16 cellular contexts compared by ENCODE assay signal in genomic region chr7:134732739-134733138, GRCh38. TPM values are rescaled to one million over a fixed set of nuclear protein-coding genes. Genes with fewer than 3 reads are reported as not detected.
DNase-seq lines count a peak whose midpoint lies in the region; ATAC-seq and TF ChIP-seq lines count a peak whose summit lies in the region.
"Had no signal": no experiment of that assay in that cellular context is flagged by ENCODE, and none has a peak within 500 bp of the region (broad histone marks: within the 10 kb centered on the region; RNA-seq: fewer than 3 reads in every experiment).

No MANE protein-coding gene starts in this region.

- no peak for TF ChIP-seq POLR2A in uterus (IDR thresholded peaks at IDR 0.05)

- H3K27me3 Mint-ChIP-seq in nephron progenitor cell (ENCODE audit: low read depth, poor library complexity): peaks cover 3% of the 10 kb centered on the region

- H3K4me1 ChIP-seq in right atrium auricular region (peaks cover 0 to 33% of the 10 kb centered on the region in 2 donors), uterus (peaks cover 13 to 16% of the 10 kb centered on the region in 2 donors)
- H3K4me1 ChIP-seq: SJCRH30 had no signal

- DNase-seq in left ventricle myocardium superior: peak; percentile 26
- DNase-seq in right atrium auricular region (ENCODE audit: low spot score): no peak
- peak; percentile 83 for DNase-seq in NCI-H2227 treated with DMSO at 0.1 percent for 48 hours (lab: John Stamatoyannopoulos, UW)
- DNase-seq in nephron progenitor cell: no peak
- DNase-seq in uterus: peak in 1 of 2 donors; percentile 43
- DNase-seq in NCI-H2196 treated with DMSO at 0.1 percent for 48 hours (lab: John Stamatoyannopoulos, UW; ENCODE audit: unreplicated experiment): no peak
- DNase-seq: DMS79, KG1, MV-4-11, NCI-H1694 treated with DMSO at 0.1 percent for 48 hours, NCI-H526, PC-9, SJCRH30 had no signal

- H3K4me3 ChIP-seq in right atrium auricular region: no peak overlapping the region
- H3K4me3 ChIP-seq in uterus: no peak overlapping the region
- H3K4me3 ChIP-seq: PC-9, SJCRH30 had no signal

- H3K27ac Mint-ChIP-seq in nephron progenitor cell: peak overlapping the region; percentile 47
- H3K27ac Mint-ChIP-seq: CD14-positive monocyte had no signal

- ATAC-seq in left ventricle myocardium superior (no peak), HG03342 (IDR thresholded peaks at IDR 0.05; ENCODE audit: unreplicated experiment) (no peak)

- H3K9me3 ChIP-seq in right atrium auricular region (no peaks in the 10 kb centered on the region), uterus (no peaks in the 10 kb centered on the region)
- H3K9me3 ChIP-seq: SJCRH30 had no signal

- H3K9me3 Mint-ChIP-seq in nephron progenitor cell: no peaks in the 10 kb centered on the region

- intact Hi-C loops in left ventricle myocardium superior (cut with micrococcal nuclease): no loop called here
- intact Hi-C loops in uterus (cut with DNase I; ENCODE audit: low total_unique reads): no loop called here

- H3K27me3 ChIP-seq in right atrium auricular region (no peaks in the 10 kb centered on the region), uterus (no peaks in the 10 kb centered on the region)
- H3K27me3 ChIP-seq: SJCRH30 had no signal

- H3K36me3 ChIP-seq in right atrium auricular region (no peaks in the 10 kb centered on the region), uterus (no peaks in the 10 kb centered on the region)
- H3K36me3 ChIP-seq: SJCRH30 had no signal

- peaks cover 44% of the 10 kb centered on the region for H3K4me1 Mint-ChIP-seq in nephron progenitor cell

- no peak for TF ChIP-seq CTCF in right atrium auricular region (IDR thresholded peaks at IDR 0.05)
- TF ChIP-seq CTCF in nephron progenitor cell (IDR thresholded peaks at IDR 0.05): no peak
- TF ChIP-seq CTCF in uterus (IDR thresholded peaks at IDR 0.05): no peak

- H3K27ac ChIP-seq in right atrium auricular region (no peak overlapping the region), uterus (peak overlapping the region; percentile 90 to 93)
- H3K27ac ChIP-seq: PC-9, RWPE1, SJCRH30 had no signal

- H3K4me3 Mint-ChIP-seq in nephron progenitor cell: peak overlapping the region; percentile 6
- H3K4me3 Mint-ChIP-seq: CD14-positive monocyte had no signal

- H3K36me3 Mint-ChIP-seq in nephron progenitor cell (ENCODE audit: low read depth): no peaks in the 10 kb centered on the region
- H3K36me3 Mint-ChIP-seq: CD14-positive monocyte had no signal

RNA-seq across cellular contexts. Expression of gene CALD1, which starts 46.7 kb away (rescaled TPM):
- 118 TPM for total RNA-seq in left ventricle myocardium superior
- 100 to 1,000 TPM; 119 to 157 TPM for total RNA-seq in right atrium auricular region
- total RNA-seq in uterus: 1,000 to 10,000 TPM in 1 of 4 donors, 100 to 1,000 TPM in 3; 351 to 1,046 (median 551) TPM

Comparison
In these comparisons a context has a peak if more than half of its experiments do, and no peak if none do; other contexts are left out.
1. DNase-seq: peak in left ventricle myocardium superior (single experiment) and NCI-H2227 treated with DMSO at 0.1 percent for 48 hours (single experiment); none in right atrium auricular region (single experiment), nephron progenitor cell (single experiment) and NCI-H2196 treated with DMSO at 0.1 percent for 48 hours (single experiment).
2. H3K27ac ChIP-seq: peak in uterus (2 of 2); none in right atrium auricular region (0 of 2).